In genomic region chr1:43947890-43948437, GRCh38 we compare ENCODE assay signal across 9 cellular contexts. TPM values are rescaled to one million over a fixed set of nuclear protein-coding genes. Genes with fewer than 3 reads are reported as not detected.
DNase-seq lines count a peak whose midpoint lies in the region; ATAC-seq and TF ChIP-seq lines count a peak whose summit lies in the region.
"Had no signal": no experiment of that assay in that cellular context is flagged by ENCODE, and none has a peak within 500 bp of the region (broad histone marks: within the 10 kb centered on the region; RNA-seq: fewer than 3 reads in every experiment).

No MANE protein-coding gene starts in this region.

- no peak for TF ChIP-seq CTCF in GM12864 (IDR thresholded peaks at IDR 0.05; ENCODE audit: low read depth, low read length, missing control alignments)
- no peak for TF ChIP-seq CTCF in RWPE2 (IDR thresholded peaks at IDR 0.05; ENCODE audit: poor library complexity, severe bottlenecking)
- TF ChIP-seq CTCF in fibroblast of lung (conservative IDR thresholded peaks at IDR 0.05 in 1 of 2, IDR thresholded peaks at IDR 0.05 in 1 of 2; ENCODE audit: low read depth in 1 of 2, low read length in 2 of 2), result no peak
- TF ChIP-seq CTCF in gastrocnemius medialis (IDR thresholded peaks at IDR 0.05 in 4 of 5, conservative IDR thresholded peaks at IDR 0.05 in 1 of 5), result no peak

- peak overlapping the region; percentile 60 for H3K27ac ChIP-seq in RWPE2 (ENCODE audit: poor library complexity, severe bottlenecking)
- no peak overlapping the region for H3K27ac ChIP-seq in fibroblast of lung (ENCODE audit: insufficient read depth, low read length)
- H3K27ac ChIP-seq in gastrocnemius medialis, result peak overlapping the region; percentile 90 to 97 (median 94)

- H3K4me1 ChIP-seq in RWPE2 (ENCODE audit: insufficient read depth, poor library complexity, severe bottlenecking) (peaks cover 8% of the 10 kb centered on the region), fibroblast of lung (ENCODE audit: control insufficient read depth, extremely low read depth, insufficient read depth, low read length) (peaks cover 3% of the 10 kb centered on the region), gastrocnemius medialis (peaks cover 67 to 70% of the 10 kb centered on the region in 2 donors)

- intact Hi-C loops in gastrocnemius medialis (cut with DNase I; ENCODE audit: low total_unique reads), result loop anchor here (2.0 to 5.0 kb wide), 4 partner anchors 67 to 241 kb away; partner anchors contain the start of gene ST3GAL3

- H3K9me3 ChIP-seq in RWPE2 (ENCODE audit: severe bottlenecking) (no peaks in the 10 kb centered on the region), fibroblast of lung (ENCODE audit: control insufficient read depth, insufficient read depth, low read depth, low read length) (no peaks in the 10 kb centered on the region), gastrocnemius medialis (no peaks in the 10 kb centered on the region)

- ATAC-seq in RWPE2 (ENCODE audit: low read depth) (no peak), gastrocnemius medialis (no peak), HG03280 (IDR thresholded peaks at IDR 0.05; ENCODE audit: unreplicated experiment) (no peak), HG02981 (IDR thresholded peaks at IDR 0.05; ENCODE audit: unreplicated experiment) (no peak)

- H3K79me2 ChIP-seq in fibroblast of lung (ENCODE audit: control insufficient read depth, insufficient read depth, low read length), result peaks cover 18% of the 10 kb centered on the region

- H3K4me2 ChIP-seq in fibroblast of lung (ENCODE audit: extremely low read depth, insufficient read depth, low read length), result peak overlapping the region; percentile 95

- TF ChIP-seq POLR2A in gastrocnemius medialis (IDR thresholded peaks at IDR 0.05), result no peak

- H3K9ac ChIP-seq in fibroblast of lung (ENCODE audit: insufficient read depth, low read length), result peak overlapping the region; percentile 99

- H2AFZ ChIP-seq in fibroblast of lung (ENCODE audit: low read length), result no peak overlapping the region

- DNase-seq in GM12864 (ENCODE audit: low read depth), result no peak
- DNase-seq in RWPE2 (ENCODE audit: low spot score), result no peak
- DNase-seq in fibroblast of lung (ENCODE audit: low read depth in 2 of 2), result no peak
- DNase-seq in gastrocnemius medialis, result no peak
- no peak for DNase-seq in NCI-H2171 treated with DMSO at 0.1 percent for 48 hours (lab: John Stamatoyannopoulos, UW)
- no peak for DNase-seq in NCI-H82 (lab: John Stamatoyannopoulos, UW)
- DNase-seq: activated effector memory CD4-positive, alpha-beta T cell treated with anti-CD3 and anti-CD28 coated beads, Interleukin-2, amount 50 U/mL, for 16 hours had no signal

- H4K20me1 ChIP-seq in fibroblast of lung (ENCODE audit: control insufficient read depth, extremely low read depth, insufficient read depth, low read length), result no peaks in the 10 kb centered on the region

- 0 out of 2 replicates have a peak, but pooled peaks cover 4% of the 10 kb centered on the region for H3K36me3 ChIP-seq in RWPE2 (ENCODE audit: low read depth)
- H3K36me3 ChIP-seq in fibroblast of lung (ENCODE audit: control insufficient read depth, insufficient read depth, low read length), result peaks cover 2% of the 10 kb centered on the region
- H3K36me3 ChIP-seq in gastrocnemius medialis, result peaks cover 0 to 12% of the 10 kb centered on the region in 2 donors

- H3K4me3 ChIP-seq in GM12864 (ENCODE audit: low read depth, low read length), result peak overlapping the region; percentile 99
- H3K4me3 ChIP-seq in RWPE2 (ENCODE audit: severe bottlenecking), result peak overlapping the region; percentile 50
- peak overlapping the region; percentile 56 to 96 (median 79) for H3K4me3 ChIP-seq in fibroblast of lung (replicated peaks in 1 of 4; ENCODE audit: control extremely low read depth in 1 of 4, insufficient read depth in 1 of 4, low read depth in 3 of 4, low read length in 4 of 4)
- H3K4me3 ChIP-seq in gastrocnemius medialis, result peak overlapping the region; percentile 73 to 85 (median 80)

- H3K27me3 ChIP-seq in RWPE2 (ENCODE audit: insufficient read depth, poor library complexity, severe bottlenecking) (no peaks in the 10 kb centered on the region), fibroblast of lung (ENCODE audit: control insufficient read depth, insufficient read depth, low read length) (no peaks in the 10 kb centered on the region), gastrocnemius medialis (no peaks in the 10 kb centered on the region)

- in situ Hi-C loops in gastrocnemius medialis (cut with MboI; ENCODE audit: low sequenced_read_pairs in 4 of 4), result loop anchor here in 2 of 4 donors (25.0 kb wide), 1 partner anchor 411 kb away; the partner anchor contains the start of gene PTPRF (in 2 of the 2)

RNA-seq across cellular contexts. Expression of gene IPO13, which starts 1.2 kb away (rescaled TPM):
- total RNA-seq in fibroblast of lung, result 13.1 and 18.5 TPM in 2 replicates
- 12.8 and 19.1 TPM in 2 replicates for polyA plus RNA-seq in fibroblast of lung
- 16.7 and 20.3 TPM in 2 replicates for polyA plus RNA-seq in fibroblast of lung (2012)
- 115 and 130 TPM in 2 replicates for polyA minus RNA-seq in fibroblast of lung (ENCODE audit: low replicate concordance)
- 100 to 1,000 TPM in 3 of 4 donors, 10 to 100 TPM in 1; 81.9 to 171 (median 105) TPM for total RNA-seq in gastrocnemius medialis

RNA-seq across cellular contexts. Expression of gene ARTN, which starts 14.4 kb away (rescaled TPM):
- 0.50 TPM in 1 of 2 replicates, not detected in the other for total RNA-seq in fibroblast of lung
- 0.06 TPM in 1 of 2 replicates, not detected in the other for polyA plus RNA-seq in fibroblast of lung
- polyA plus RNA-seq in fibroblast of lung (2012), result 0.21 and 0.27 TPM in 2 replicates
- not detected in 2 replicates for polyA minus RNA-seq in fibroblast of lung (ENCODE audit: low replicate concordance)
- 1 to 10 TPM in 1 of 4 donors, under 1 TPM in 1, not detected in 2; 0.25 to 1.8 TPM for total RNA-seq in gastrocnemius medialis

RNA-seq across cellular contexts. Expression of gene DPH2, which starts 21.8 kb away (rescaled TPM):
- total RNA-seq in fibroblast of lung, result 9.1 and 12.8 TPM in 2 replicates
- polyA plus RNA-seq in fibroblast of lung, result 11.2 and 17.5 TPM in 2 replicates
- polyA plus RNA-seq in fibroblast of lung (2012), result 10.7 and 15.7 TPM in 2 replicates
- polyA minus RNA-seq in fibroblast of lung (ENCODE audit: low replicate concordance), result 38.1 and 39.7 TPM in 2 replicates
- total RNA-seq in gastrocnemius medialis, result 10 to 100 TPM; 53.1 to 68.3 (median 55.3) TPM

RNA-seq across cellular contexts. Expression of gene ATP6V0B, which starts 26.8 kb away (rescaled TPM):
- total RNA-seq in fibroblast of lung, result 102 and 121 TPM in 2 replicates
- 83.5 and 89.0 TPM in 2 replicates for polyA plus RNA-seq in fibroblast of lung
- polyA plus RNA-seq in fibroblast of lung (2012), result 57.6 and 91.7 TPM in 2 replicates
- 203 and 207 TPM in 2 replicates for polyA minus RNA-seq in fibroblast of lung (ENCODE audit: low replicate concordance)
- 100 to 1,000 TPM; 156 to 242 (median 195) TPM for total RNA-seq in gastrocnemius medialis

RNA-seq across cellular contexts. Expression of gene B4GALT2, which starts 31.0 kb away (rescaled TPM):
- total RNA-seq in fibroblast of lung (46.0 and 55.0 TPM in 2 replicates), gastrocnemius medialis (10 to 100 TPM; 63.5 to 97.8 (median 72.1) TPM)
- polyA plus RNA-seq in fibroblast of lung, result 40.6 and 40.7 TPM in 2 replicates
- polyA plus RNA-seq in fibroblast of lung (2012), result 81.3 and 83.0 TPM in 2 replicates
- polyA minus RNA-seq in fibroblast of lung (ENCODE audit: low replicate concordance), result 130 and 150 TPM in 2 replicates
